12 cellular contexts compared by ENCODE assay signal in genomic region chr22:38104084-38104483, GRCh38. TPM values are rescaled to one million over a fixed set of nuclear protein-coding genes. Genes with fewer than 3 reads are reported as not detected.
DNase-seq lines count a peak whose midpoint lies in the region; ATAC-seq, FAIRE-seq and TF ChIP-seq lines count a peak whose summit lies in the region.
"Had no signal": no experiment of that assay in that cellular context is flagged by ENCODE, and none has a peak within 500 bp of the region (broad histone marks: within the 10 kb centered on the region; RNA-seq: fewer than 3 reads in every experiment).

No MANE protein-coding gene starts in this region.

- no peak overlapping the region for H3K9ac ChIP-seq in HepG2 (ENCODE audit: insufficient read depth, low read depth, low read length)

- H3K36me3 ChIP-seq in ascending aorta (no peaks in the 10 kb centered on the region), HepG2 (replicated peaks in 1 of 2; ENCODE audit: control insufficient read depth in 1 of 2, insufficient read depth in 2 of 2, low read length in 2 of 2) (peaks cover 2 to 15% of the 10 kb centered on the region in 2 experiments; a peak in 2 of 5 replicates)
- H3K36me3 ChIP-seq: colonic mucosa had no signal

- H3K27ac ChIP-seq in HL-60 (replicated peaks) (no peak overlapping the region), ascending aorta (no peak overlapping the region), HepG2 (ENCODE audit: extremely low read length, insufficient read depth, low read length) (no peak overlapping the region)
- H3K27ac ChIP-seq: colonic mucosa had no signal

- no peak overlapping the region for H3K4me3 Mint-ChIP-seq in activated CD8-positive, alpha-beta T cell treated with anti-CD3 and anti-CD28 coated beads, Interleukin-2, amount 10 ng/mL, durations not matched to agents 7 days and 5 days
- H3K4me3 Mint-ChIP-seq in naive thymus-derived CD8-positive, alpha-beta T cell = no peak overlapping the region
- H3K4me3 Mint-ChIP-seq: activated CD4-positive, alpha-beta T cell treated with anti-CD3 and anti-CD28 coated beads for 36 hours; mesothelial cell of epicardium had no signal

- H3K27me3 ChIP-seq in HL-60 (ENCODE audit: insufficient read depth, poor library complexity, severe bottlenecking) (no peaks in the 10 kb centered on the region), ascending aorta (no peaks in the 10 kb centered on the region), HepG2 (ENCODE audit: control insufficient read depth in 1 of 2, insufficient read depth in 2 of 2, low read length in 2 of 2) (no peaks in the 10 kb centered on the region)
- H3K27me3 ChIP-seq: colonic mucosa had no signal

- peaks cover 0 to 3% of the 10 kb centered on the region in 2 donors for H3K4me1 ChIP-seq in ascending aorta
- peaks cover 25% of the 10 kb centered on the region for H3K4me1 ChIP-seq in HepG2 (ENCODE audit: insufficient read depth, low read length)

- POLR2A ChIA-PET in HepG2 (lab: Yijun Ruan, JAX) = no interaction called here
- POLR2A ChIA-PET in activated CD8-positive, alpha-beta T cell treated with anti-CD3 and anti-CD28 coated beads, Interleukin-2, amount 10 ng/mL, durations not matched to agents 7 days and 5 days (lab: Charles Lee) = no interaction called here
- POLR2A ChIA-PET in naive thymus-derived CD8-positive, alpha-beta T cell (lab: Charles Lee) = no interaction called here

- no peak for ATAC-seq in HepG2
- ATAC-seq in GM19035 (IDR thresholded peaks at IDR 0.05; ENCODE audit: unreplicated experiment) = no peak
- no peak for ATAC-seq in activated CD8-positive, alpha-beta T cell treated with anti-CD3 and anti-CD28 coated beads, Interleukin-2, amount 10 ng/mL, durations not matched to agents 7 days and 5 days
- no peak for ATAC-seq in GM21367 (IDR thresholded peaks at IDR 0.05; ENCODE audit: unreplicated experiment)
- ATAC-seq in naive thymus-derived CD8-positive, alpha-beta T cell = no peak
- ATAC-seq: activated CD4-positive, alpha-beta T cell treated with anti-CD3 and anti-CD28 coated beads for 36 hours had no signal

- no peak for TF ChIP-seq EP300 in HepG2 (IDR thresholded peaks at IDR 0.05; ENCODE audit: low read depth in 2 of 2, low read length in 2 of 2)
- no peak for TF ChIP-seq EP300 in HepG2 (CRISPR knock-in tag; IDR thresholded peaks at IDR 0.05; ENCODE audit: borderline replicate concordance)

- no peaks in the 10 kb centered on the region for H3K27me3 Mint-ChIP-seq in activated CD8-positive, alpha-beta T cell treated with anti-CD3 and anti-CD28 coated beads, Interleukin-2, amount 10 ng/mL, durations not matched to agents 7 days and 5 days (ENCODE audit: low read depth)
- H3K27me3 Mint-ChIP-seq in naive thymus-derived CD8-positive, alpha-beta T cell = no peaks in the 10 kb centered on the region
- H3K27me3 Mint-ChIP-seq: activated CD4-positive, alpha-beta T cell treated with anti-CD3 and anti-CD28 coated beads for 36 hours had no signal

- H3K4me3 ChIP-seq in HL-60 (replicated peaks; ENCODE audit: insufficient read depth, low read length) = no peak overlapping the region
- no peak overlapping the region for H3K4me3 ChIP-seq in ascending aorta
- no peak overlapping the region for H3K4me3 ChIP-seq in HepG2 (replicated peaks in 1 of 3; ENCODE audit: insufficient read depth in 1 of 3, low read depth in 2 of 3, low read length in 3 of 3)
- H3K4me3 ChIP-seq: colonic mucosa had no signal

- TF ChIP-seq POLR2A in HepG2 (IDR thresholded peaks at IDR 0.05; ENCODE audit: insufficient read depth in 1 of 2, low read depth in 2 of 2, low read length in 2 of 2) = no peak

- no peaks in the 10 kb centered on the region; the same call in 1 of the 2 replicates for H4K20me1 ChIP-seq in HepG2 (ENCODE audit: insufficient read depth, low read length)

- intact Hi-C loops in ascending aorta (cut with DNase I) (no loop called here), HepG2 (cut with micrococcal nuclease; ENCODE audit: unreplicated experiment) (no loop called here)

- TF ChIP-seq RAD21 in HepG2 (CRISPR knock-in tag; IDR thresholded peaks at IDR 0.05) = no peak

- H3K9me3 ChIP-seq in ascending aorta (no peaks in the 10 kb centered on the region), HepG2 (ENCODE audit: low read length) (no peaks in the 10 kb centered on the region)
- H3K9me3 ChIP-seq: colonic mucosa had no signal

- no peaks in the 10 kb centered on the region for H3K9me3 Mint-ChIP-seq in activated CD8-positive, alpha-beta T cell treated with anti-CD3 and anti-CD28 coated beads, Interleukin-2, amount 10 ng/mL, durations not matched to agents 7 days and 5 days (ENCODE audit: insufficient read depth)
- no peaks in the 10 kb centered on the region for H3K9me3 Mint-ChIP-seq in naive thymus-derived CD8-positive, alpha-beta T cell
- H3K9me3 Mint-ChIP-seq: mesothelial cell of epicardium had no signal

- peaks cover 15% of the 10 kb centered on the region for H3K4me1 Mint-ChIP-seq in activated CD8-positive, alpha-beta T cell treated with anti-CD3 and anti-CD28 coated beads, Interleukin-2, amount 10 ng/mL, durations not matched to agents 7 days and 5 days (ENCODE audit: low read depth)
- peaks cover 4 to 12% (median 11%) of the 10 kb centered on the region in 4 donors for H3K4me1 Mint-ChIP-seq in naive thymus-derived CD8-positive, alpha-beta T cell
- H3K4me1 Mint-ChIP-seq: mesothelial cell of epicardium had no signal

- peak; percentile 63 for TF ChIP-seq CTCF in HL-60 (IDR thresholded peaks at IDR 0.05; ENCODE audit: insufficient read depth, low read length)
- TF ChIP-seq CTCF in ascending aorta (IDR thresholded peaks at IDR 0.05) = peak in 2 of 3 experiments; percentile 25 to 28
- peak; percentile 48 for TF ChIP-seq CTCF in HepG2 (CRISPR knock-in tag; IDR thresholded peaks at IDR 0.05)

- no peak overlapping the region for H3K4me2 ChIP-seq in HepG2 (ENCODE audit: low read depth, low read length)

- H3K27ac Mint-ChIP-seq in activated CD8-positive, alpha-beta T cell treated with anti-CD3 and anti-CD28 coated beads, Interleukin-2, amount 10 ng/mL, durations not matched to agents 7 days and 5 days = no peak overlapping the region
- H3K27ac Mint-ChIP-seq in naive thymus-derived CD8-positive, alpha-beta T cell = peak overlapping the region in 2 of 10 donors; percentile 52 to 75
- H3K27ac Mint-ChIP-seq: activated CD4-positive, alpha-beta T cell treated with anti-CD3 and anti-CD28 coated beads for 36 hours; mesothelial cell of epicardium had no signal

- in situ Hi-C loops in HepG2 (cut with HindIII; ENCODE audit: extremely low pct_ligation_motif_present, low pct_unique_long_range_greater_than_20kb) = no loop called here

- H3K79me2 ChIP-seq in HepG2 (ENCODE audit: insufficient read depth, low read length) = no peaks in the 10 kb centered on the region

- FAIRE-seq in HepG2 (lab: Jason Lieb, UNC) = no peak
- FAIRE-seq: GM12891 had no signal

- CTCF ChIA-PET in HepG2 (lab: Yijun Ruan, JAX; ENCODE audit: low intra/inter-chr PET ratio, low total read pairs) = no interaction called here
- CTCF ChIA-PET in activated CD8-positive, alpha-beta T cell treated with anti-CD3 and anti-CD28 coated beads, Interleukin-2, amount 10 ng/mL, durations not matched to agents 7 days and 5 days (lab: Charles Lee) = interaction anchor here (0.7 to 1.4 kb wide), 2 partner anchors 46 to 109 kb away, joined by 3 read pairs; no protein-coding TSS in a partner anchor

- DNase-seq in COLO668 (lab: John Stamatoyannopoulos, UW; ENCODE audit: unreplicated experiment) = peak; percentile 28
- peak; percentile 14 to 48 for DNase-seq in HL-60 (ENCODE audit: low read depth in 1 of 2, low spot score in 1 of 2)
- DNase-seq in ascending aorta (ENCODE audit: low spot score in 2 of 2) = no peak
- no peak for DNase-seq in HepG2 (ENCODE audit: low spot score)
- no peak for DNase-seq in activated CD8-positive, alpha-beta T cell treated with anti-CD3 and anti-CD28 coated beads, Interleukin-2, amount 10 ng/mL, durations not matched to agents 7 days and 5 days
- no peak for DNase-seq in naive thymus-derived CD8-positive, alpha-beta T cell
- DNase-seq: activated CD4-positive, alpha-beta T cell treated with anti-CD3 and anti-CD28 coated beads for 36 hours; colonic mucosa had no signal

- BruUV-seq in HepG2 (replicated peaks; lab: Mats Ljungman, UMichigan) = no TSS peak

- no peak overlapping the region for H2AFZ ChIP-seq in HepG2 (ENCODE audit: low read length)

- WGBS in HepG2 (ENCODE audit: low lambda C conversion rate) = 93% methylated on average over 6 of the region's 6 CpGs

- no peaks in the 10 kb centered on the region for H3K36me3 Mint-ChIP-seq in activated CD8-positive, alpha-beta T cell treated with anti-CD3 and anti-CD28 coated beads, Interleukin-2, amount 10 ng/mL, durations not matched to agents 7 days and 5 days (ENCODE audit: low read depth)
- H3K36me3 Mint-ChIP-seq in naive thymus-derived CD8-positive, alpha-beta T cell = peaks cover 0 to 3% (median 2%) of the 10 kb centered on the region in 3 donors

RNA-seq across cellular contexts. Expression of gene BAIAP2L2, which starts 6.4 kb away (rescaled TPM):
- total RNA-seq in ascending aorta = not detected
- 3.0 and 4.4 TPM in 2 replicates for total RNA-seq in HepG2 (2016; rRNA removed; fragmentation: Illumina TruSeq; extraction: Trizol)
- total RNA-seq in HepG2 (2016; cell fraction: cytosol; rRNA removed; fragmentation: Illumina TruSeq; extraction: Trizol; ENCODE audit: low read depth) = 2.2 and 2.3 TPM in 2 replicates
- 1.8 and 4.6 TPM in 2 replicates for total RNA-seq in HepG2 (2016; cell fraction: insoluble cytoplasmic fraction; rRNA removed; fragmentation: Illumina TruSeq; extraction: Trizol)
- 2.9 and 3.5 TPM in 2 replicates for total RNA-seq in HepG2 (2016; cell fraction: membrane; rRNA removed; fragmentation: Illumina TruSeq; extraction: Trizol)
- 3.9 and 4.3 TPM in 2 replicates for total RNA-seq in HepG2 (2016; cell fraction: nucleus; rRNA removed; fragmentation: Illumina TruSeq; extraction: Trizol)
- 7.5 and 8.4 TPM in 2 replicates for polyA plus RNA-seq in HepG2 (2011; rRNA removed)
- 3.0 and 4.7 TPM in 2 replicates for polyA plus RNA-seq in HepG2 (2011; cell fraction: cytosol; rRNA removed)
- 77.2 and 103 TPM in 2 replicates for polyA plus RNA-seq in HepG2 (2011; cell fraction: nucleus; rRNA removed)
- 5.6 and 7.7 TPM in 2 replicates for polyA plus RNA-seq in HepG2 (2012)
- 3.1 and 3.4 TPM in 2 replicates for polyA plus RNA-seq in HepG2 (2016; cell fraction: cytosol; fragmentation: Illumina TruSeq; extraction: Trizol; ENCODE audit: low read depth)
- polyA plus RNA-seq in HepG2 (2016; cell fraction: insoluble cytoplasmic fraction; fragmentation: Illumina TruSeq; extraction: Trizol; ENCODE audit: low read depth) = 4.8 and 7.0 TPM in 2 replicates
- polyA plus RNA-seq in HepG2 (2016; cell fraction: membrane; fragmentation: Illumina TruSeq; extraction: Trizol; ENCODE audit: low read depth) = 4.5 TPM in 2 replicates
- 34.3 and 34.8 TPM in 2 replicates for polyA plus RNA-seq in HepG2 (2016; cell fraction: nucleus; fragmentation: Illumina TruSeq; extraction: Trizol; ENCODE audit: insufficient read depth, low read depth)
- polyA minus RNA-seq in HepG2 (2011; rRNA and poly(A)+ RNA removed; ENCODE audit: low replicate concordance) = 0.23 and 3.8 TPM in 2 replicates
- 3.0 and 4.1 TPM in 2 replicates for polyA minus RNA-seq in HepG2 (2011; cell fraction: cytosol; rRNA and poly(A)+ RNA removed)
- 4.5 and 5.1 TPM in 2 replicates for polyA minus RNA-seq in HepG2 (2011; cell fraction: nucleus; rRNA and poly(A)+ RNA removed)
- total RNA-seq in activated CD8-positive, alpha-beta T cell treated with anti-CD3 and anti-CD28 coated beads, Interleukin-2, amount 10 ng/mL, durations not matched to agents 7 days and 5 days = under 1 TPM; 0.47 to 0.58 TPM
- 1 to 10 TPM; 2.2 to 2.7 TPM for total RNA-seq in naive thymus-derived CD8-positive, alpha-beta T cell
- polyA plus RNA-seq in naive thymus-derived CD8-positive, alpha-beta T cell = not detected

RNA-seq across cellular contexts. Expression of gene SLC16A8, which starts 20.1 kb away (rescaled TPM):
- total RNA-seq in ascending aorta = not detected
- not detected in 2 replicates for total RNA-seq in HepG2 (2016; rRNA removed; fragmentation: Illumina TruSeq; extraction: Trizol)
- not detected in 2 replicates for total RNA-seq in HepG2 (2016; cell fraction: cytosol; rRNA removed; fragmentation: Illumina TruSeq; extraction: Trizol; ENCODE audit: low read depth)
- total RNA-seq in HepG2 (2016; cell fraction: insoluble cytoplasmic fraction; rRNA removed; fragmentation: Illumina TruSeq; extraction: Trizol) = not detected in 2 replicates
- not detected in 2 replicates for total RNA-seq in HepG2 (2016; cell fraction: membrane; rRNA removed; fragmentation: Illumina TruSeq; extraction: Trizol)
- total RNA-seq in HepG2 (2016; cell fraction: nucleus; rRNA removed; fragmentation: Illumina TruSeq; extraction: Trizol) = not detected in 2 replicates
- polyA plus RNA-seq in HepG2 (2011; rRNA removed) = not detected in 2 replicates
- polyA plus RNA-seq in HepG2 (2011; cell fraction: cytosol; rRNA removed) = not detected in 2 replicates
- not detected in 2 replicates for polyA plus RNA-seq in HepG2 (2011; cell fraction: nucleus; rRNA removed)
- 0.44 and 0.49 TPM in 2 replicates for polyA plus RNA-seq in HepG2 (2012)
- polyA plus RNA-seq in HepG2 (2016; cell fraction: cytosol; fragmentation: Illumina TruSeq; extraction: Trizol; ENCODE audit: low read depth) = not detected in 2 replicates
- polyA plus RNA-seq in HepG2 (2016; cell fraction: insoluble cytoplasmic fraction; fragmentation: Illumina TruSeq; extraction: Trizol; ENCODE audit: low read depth) = not detected in 2 replicates
- polyA plus RNA-seq in HepG2 (2016; cell fraction: membrane; fragmentation: Illumina TruSeq; extraction: Trizol; ENCODE audit: low read depth) = not detected in 2 replicates
- polyA plus RNA-seq in HepG2 (2016; cell fraction: nucleus; fragmentation: Illumina TruSeq; extraction: Trizol; ENCODE audit: insufficient read depth, low read depth) = not detected in 2 replicates
- not detected in 2 replicates for polyA minus RNA-seq in HepG2 (2011; rRNA and poly(A)+ RNA removed; ENCODE audit: low replicate concordance)
- not detected in 2 replicates for polyA minus RNA-seq in HepG2 (2011; cell fraction: cytosol; rRNA and poly(A)+ RNA removed)
- polyA minus RNA-seq in HepG2 (2011; cell fraction: nucleus; rRNA and poly(A)+ RNA removed) = not detected in 2 replicates
- total RNA-seq in activated CD8-positive, alpha-beta T cell treated with anti-CD3 and anti-CD28 coated beads, Interleukin-2, amount 10 ng/mL, durations not matched to agents 7 days and 5 days = not detected
- not detected for total RNA-seq in naive thymus-derived CD8-positive, alpha-beta T cell
- not detected for polyA plus RNA-seq in naive thymus-derived CD8-positive, alpha-beta T cell
- total RNA-seq: activated CD4-positive, alpha-beta T cell treated with anti-CD3 and anti-CD28 coated beads for 36 hours had no signal

RNA-seq across cellular contexts. Expression of gene PICK1, which starts 46.9 kb away (rescaled TPM):
- total RNA-seq in ascending aorta (88.1 TPM), HepG2 (2016; rRNA removed; fragmentation: Illumina TruSeq; extraction: Trizol) (16.0 and 19.3 TPM in 2 replicates)
- total RNA-seq in HepG2 (2016; cell fraction: cytosol; rRNA removed; fragmentation: Illumina TruSeq; extraction: Trizol; ENCODE audit: low read depth) = 5.2 and 7.0 TPM in 2 replicates
- 12.5 and 21.2 TPM in 2 replicates for total RNA-seq in HepG2 (2016; cell fraction: insoluble cytoplasmic fraction; rRNA removed; fragmentation: Illumina TruSeq; extraction: Trizol)
- 5.1 and 6.4 TPM in 2 replicates for total RNA-seq in HepG2 (2016; cell fraction: membrane; rRNA removed; fragmentation: Illumina TruSeq; extraction: Trizol)
- 23.0 and 24.4 TPM in 2 replicates for total RNA-seq in HepG2 (2016; cell fraction: nucleus; rRNA removed; fragmentation: Illumina TruSeq; extraction: Trizol)
- polyA plus RNA-seq in HepG2 (2011; rRNA removed) = 25.3 and 28.9 TPM in 2 replicates
- polyA plus RNA-seq in HepG2 (2011; cell fraction: cytosol; rRNA removed) = 16.7 and 22.6 TPM in 2 replicates
- polyA plus RNA-seq in HepG2 (2011; cell fraction: nucleus; rRNA removed) = 156 and 186 TPM in 2 replicates
- polyA plus RNA-seq in HepG2 (2012) = 11.1 and 11.5 TPM in 2 replicates
- 1.6 and 2.0 TPM in 2 replicates for polyA plus RNA-seq in HepG2 (2016; cell fraction: cytosol; fragmentation: Illumina TruSeq; extraction: Trizol; ENCODE audit: low read depth)
- polyA plus RNA-seq in HepG2 (2016; cell fraction: insoluble cytoplasmic fraction; fragmentation: Illumina TruSeq; extraction: Trizol; ENCODE audit: low read depth) = 13.6 and 16.4 TPM in 2 replicates
- 2.3 and 3.1 TPM in 2 replicates for polyA plus RNA-seq in HepG2 (2016; cell fraction: membrane; fragmentation: Illumina TruSeq; extraction: Trizol; ENCODE audit: low read depth)
- polyA plus RNA-seq in HepG2 (2016; cell fraction: nucleus; fragmentation: Illumina TruSeq; extraction: Trizol; ENCODE audit: insufficient read depth, low read depth) = 45.3 and 47.7 TPM in 2 replicates
- 19.1 and 21.9 TPM in 2 replicates for polyA minus RNA-seq in HepG2 (2011; rRNA and poly(A)+ RNA removed; ENCODE audit: low replicate concordance)
- polyA minus RNA-seq in HepG2 (2011; cell fraction: cytosol; rRNA and poly(A)+ RNA removed) = 5.4 and 6.4 TPM in 2 replicates
- polyA minus RNA-seq in HepG2 (2011; cell fraction: nucleus; rRNA and poly(A)+ RNA removed) = 26.1 and 32.8 TPM in 2 replicates
- total RNA-seq in activated CD8-positive, alpha-beta T cell treated with anti-CD3 and anti-CD28 coated beads, Interleukin-2, amount 10 ng/mL, durations not matched to agents 7 days and 5 days = 10 to 100 TPM; 12.7 to 14.0 TPM
- total RNA-seq in naive thymus-derived CD8-positive, alpha-beta T cell = 10 to 100 TPM; 24.1 to 28.8 TPM
- polyA plus RNA-seq in naive thymus-derived CD8-positive, alpha-beta T cell = 1 to 10 TPM; 4.5 to 7.7 (median 6.6) TPM

Comparison
In these comparisons a context has a peak if more than half of its experiments do, and no peak if none do; other contexts are left out.
1. DNase-seq: peak in COLO668 (single experiment) and HL-60 (2 of 2); none in ascending aorta (0 of 2), HepG2 (single experiment), activated CD8-positive, alpha-beta T cell treated with anti-CD3 and anti-CD28 coated beads, Interleukin-2, amount 10 ng/mL, durations not matched to agents 7 days and 5 days (single experiment) and naive thymus-derived CD8-positive, alpha-beta T cell (0 of 10).
2. Peak in every context shown above with its lines, with median percentiles within 50 percentile points of each other: CTCF ChIP-seq.